Comparison of ENCODE assay signal across 8 cellular contexts in the genomic region with DNA sequence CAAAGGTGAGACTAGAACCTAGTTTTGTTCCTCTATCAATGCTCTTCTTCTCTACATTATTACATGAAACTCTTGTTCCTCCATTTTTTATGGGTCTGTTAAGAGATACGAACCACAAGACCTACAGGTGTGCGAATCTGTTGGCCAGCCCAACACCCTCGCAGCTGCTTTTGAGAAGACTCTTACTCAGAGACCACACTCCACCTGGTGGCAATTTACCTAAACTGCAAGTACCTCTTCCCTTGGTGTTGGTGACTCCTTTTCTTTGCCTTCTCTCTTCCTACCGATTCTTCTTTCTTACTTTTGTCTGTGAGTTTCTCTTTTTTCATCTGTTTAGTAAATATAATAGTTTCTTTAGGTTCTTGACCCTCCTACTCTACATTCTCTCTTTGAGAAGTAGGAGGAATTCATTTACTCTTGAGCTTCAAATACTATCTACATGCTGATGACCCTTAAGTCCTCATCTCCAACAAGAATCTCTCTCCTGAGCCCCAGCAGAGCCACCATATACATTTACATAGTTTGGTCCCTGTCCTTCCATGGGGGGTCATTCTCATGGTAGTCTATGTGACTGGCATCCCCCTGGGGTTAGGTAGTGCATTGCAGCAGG.
DNase-seq lines count a peak whose midpoint lies in the region; ATAC-seq and TF ChIP-seq lines count a peak whose summit lies in the region.

No MANE protein-coding gene starts in this region.

- H3K23ac ChIP-seq in mesendoderm (ENCODE audit: low read length), result no peak overlapping the region

- no peak overlapping the region for H2AK5ac ChIP-seq in mesendoderm (ENCODE audit: low read length)

- H3K79me2 ChIP-seq in mesendoderm (ENCODE audit: control insufficient read depth, insufficient read depth, low read length), result no peaks in the 10 kb centered on the region

- H3K9ac ChIP-seq in mesendoderm (ENCODE audit: low read length), result no peak overlapping the region

- H2BK120ac ChIP-seq in mesendoderm (ENCODE audit: low read depth, low read length), result no peak overlapping the region

- H3K36me3 ChIP-seq in mesendoderm (ENCODE audit: control insufficient read depth, insufficient read depth, low read length), result no peaks in the 10 kb centered on the region

- H3K18ac ChIP-seq in mesendoderm (ENCODE audit: low read length), result no peak overlapping the region

- no peaks in the 10 kb centered on the region for H3K79me1 ChIP-seq in mesendoderm (ENCODE audit: low read length)

- no peak overlapping the region for H4K8ac ChIP-seq in mesendoderm (ENCODE audit: low read depth, low read length)

- peak; percentile 81 for ATAC-seq in GM19025 (IDR thresholded peaks at IDR 0.05; ENCODE audit: low read depth, unreplicated experiment)
- peak; percentile 89 for ATAC-seq in HG03139 (IDR thresholded peaks at IDR 0.05; ENCODE audit: unreplicated experiment)

- no peak overlapping the region for H3K56ac ChIP-seq in mesendoderm (ENCODE audit: low read length)

- WGBS in mesendoderm (ENCODE audit: extremely low coverage, insufficient coverage, low lambda C conversion rate), result no CpG with 5 or more reads among the region's 4 CpGs

- H3K27ac ChIP-seq in C4-2B, result no peak overlapping the region
- H3K27ac ChIP-seq in mesendoderm (ENCODE audit: low read depth, low read length), result no peak overlapping the region

- peaks cover 3% of the 10 kb centered on the region for H3K4me1 ChIP-seq in mesendoderm (ENCODE audit: control insufficient read depth, low read depth, low read length)

- no peak overlapping the region for H2BK15ac ChIP-seq in mesendoderm (replicated peaks; ENCODE audit: low read depth)

- no peak overlapping the region for H4K5ac ChIP-seq in mesendoderm (ENCODE audit: low read length)

- H3K4me2 ChIP-seq in mesendoderm (ENCODE audit: low read length), result no peak overlapping the region

- peak; percentile 9 for DNase-seq in NCI-H446 treated with DMSO at 0.1 percent for 48 hours (lab: John Stamatoyannopoulos, UW)
- peak; percentile 68 for DNase-seq in activated CD4-positive, alpha-beta T cell treated with anti-CD3 and anti-CD28 coated beads for 48 hours
- peak; percentile 34 for DNase-seq in effector CD8-positive, alpha-beta T cell (lab: John Stamatoyannopoulos, UW)
- peak; percentile 87 for DNase-seq in mesendoderm
- peak; percentile 10 to 29 for DNase-seq in stimulated activated CD8-positive, alpha-beta memory T cell treated with anti-CD3 and anti-CD28 coated beads, Interleukin-7, amount 100 ng/mL, for 48 hours (ENCODE audit: extremely low read depth in 1 of 2, low read depth in 1 of 2)

- no peak overlapping the region for H3K4me3 ChIP-seq in mesendoderm (ENCODE audit: low read length)

- TF ChIP-seq CTCF in C4-2B (conservative IDR thresholded peaks at IDR 0.05), result peak; percentile 78

- no peak overlapping the region for H2BK5ac ChIP-seq in mesendoderm (ENCODE audit: low read length)

- H3K27me3 ChIP-seq in mesendoderm (ENCODE audit: insufficient read depth, low read length, poor library complexity), result no peaks in the 10 kb centered on the region

- H3K4ac ChIP-seq in mesendoderm (ENCODE audit: low read depth, low read length), result no peak overlapping the region

Comparison
In these comparisons a context has a peak if more than half of its experiments do, and no peak if none do; other contexts are left out.
1. DNase-seq: peak in every context shown above with its lines; median percentile 87 in mesendoderm; 68 in activated CD4-positive, alpha-beta T cell treated with anti-CD3 and anti-CD28 coated beads for 48 hours; 34 in effector CD8-positive, alpha-beta T cell; 20 in stimulated activated CD8-positive, alpha-beta memory T cell treated with anti-CD3 and anti-CD28 coated beads, Interleukin-7, amount 100 ng/mL, for 48 hours; 9 in NCI-H446 treated with DMSO at 0.1 percent for 48 hours.